Comparison of ENCODE assay signal across 23 cellular contexts in genomic region chr16:55057866-55058265, GRCh38.
DNase-seq lines count a peak whose midpoint lies in the region; ATAC-seq, FAIRE-seq and TF ChIP-seq lines count a peak whose summit lies in the region.
"Had no signal": no experiment of that assay in that cellular context is flagged by ENCODE, and none has a peak within 500 bp of the region (broad histone marks: within the 10 kb centered on the region; RNA-seq: fewer than 3 reads in every experiment).

No MANE protein-coding gene starts in this region.

- no peak overlapping the region for H3K9ac ChIP-seq in neural progenitor cell
- H3K9ac ChIP-seq: BLaER1 treated with 17β-estradiol and CSF1 and Interleukin-3, amounts not matched to agents 10 nM and 100 nM had no signal

- FAIRE-seq in frontal cortex (lab: Jason Lieb, UNC): no peak
- FAIRE-seq: A204.1, D721Med, GM12891, GM18507 had no signal

- no peak for ATAC-seq in heart left ventricle

- WGBS in heart left ventricle, 4 donors: 76 to 92% (median 87%) methylated on average over 6 of the region's 6 CpGs
- WGBS in sigmoid colon, 2 donors: 81 to 86% methylated on average over 6 of the region's 6 CpGs

- H3K4me1 ChIP-seq in heart left ventricle (peaks cover 0 to 11% (median 5%) of the 10 kb centered on the region in 12 donors), neural progenitor cell (peaks cover 10% of the 10 kb centered on the region), sigmoid colon (peaks cover 0 to 9% (median 0%) of the 10 kb centered on the region in 4 donors)

- H3K4me3 Mint-ChIP-seq in neural progenitor cell: no peak overlapping the region
- H3K4me3 Mint-ChIP-seq: B cell; CD4-positive, alpha-beta T cell; CD8-positive, alpha-beta memory T cell had no signal

- H3K27ac ChIP-seq in heart left ventricle (no peak overlapping the region), neural progenitor cell (no peak overlapping the region), sigmoid colon (no peak overlapping the region)
- H3K27ac ChIP-seq: 22Rv1; BLaER1 treated with 17β-estradiol and CSF1 and Interleukin-3, amounts not matched to agents 10 nM and 100 nM had no signal

- H3K4me3 ChIP-seq in heart left ventricle (no peak overlapping the region), neural progenitor cell (no peak overlapping the region), sigmoid colon (no peak overlapping the region)
- H3K4me3 ChIP-seq: BLaER1 treated with 17β-estradiol and CSF1 and Interleukin-3, amounts not matched to agents 10 nM and 100 nM had no signal

- H3K27me3 ChIP-seq in heart left ventricle (peaks cover 0 to 41% (median 14%) of the 10 kb centered on the region in 9 donors), neural progenitor cell (peaks cover 39% of the 10 kb centered on the region), sigmoid colon (peaks cover 0 to 59% (median 16%) of the 10 kb centered on the region in 3 donors)

- H3K36me3 ChIP-seq in heart left ventricle (no peaks in the 10 kb centered on the region), neural progenitor cell (no peaks in the 10 kb centered on the region), sigmoid colon (no peaks in the 10 kb centered on the region)
- H3K36me3 ChIP-seq: BLaER1 treated with 17β-estradiol and CSF1 and Interleukin-3, amounts not matched to agents 10 nM and 100 nM had no signal

- no peaks in the 10 kb centered on the region for H4K20me1 ChIP-seq in neural progenitor cell (ENCODE audit: low read depth)
- H4K20me1 ChIP-seq: BLaER1 treated with 17β-estradiol and CSF1 and Interleukin-3, amounts not matched to agents 10 nM and 100 nM had no signal

- TF ChIP-seq EP300 in sigmoid colon (IDR thresholded peaks at IDR 0.05): no peak

- peaks cover 7% of the 10 kb centered on the region for H3F3A ChIP-seq in neural progenitor cell (ENCODE audit: low read depth)

- H3K79me2 ChIP-seq in neural progenitor cell (ENCODE audit: low read depth): no peaks in the 10 kb centered on the region

- H3K27me3 Mint-ChIP-seq in neural progenitor cell (ENCODE audit: insufficient read depth, low read depth): peaks cover 11% of the 10 kb centered on the region

- TF ChIP-seq CTCF in heart left ventricle (IDR thresholded peaks at IDR 0.05) (no peak), neural progenitor cell (IDR thresholded peaks at IDR 0.05) (no peak), sigmoid colon (IDR thresholded peaks at IDR 0.05) (no peak)

- intact Hi-C loops in cardiac septum (cut with DNase I) (no loop called here), heart left ventricle (cut with DNase I) (no loop called here), sigmoid colon (cut with DNase I) (no loop called here)

- peaks cover 14% of the 10 kb centered on the region for H3K4me1 Mint-ChIP-seq in neural progenitor cell
- H3K4me1 Mint-ChIP-seq: CD14-positive monocyte had no signal

- no peak overlapping the region for H2AFZ ChIP-seq in neural progenitor cell (replicated peaks)

- H3K36me3 Mint-ChIP-seq in neural progenitor cell: no peaks in the 10 kb centered on the region
- H3K36me3 Mint-ChIP-seq: CD14-positive monocyte; CD8-positive, alpha-beta memory T cell had no signal

- peak overlapping the region; percentile 59 for H3K27ac Mint-ChIP-seq in neural progenitor cell
- H3K27ac Mint-ChIP-seq: B cell; CD14-positive monocyte; CD4-positive, alpha-beta T cell; CD8-positive, alpha-beta memory T cell had no signal

- no peaks in the 10 kb centered on the region for H3K9me3 Mint-ChIP-seq in neural progenitor cell
- H3K9me3 Mint-ChIP-seq: CD4-positive, alpha-beta T cell had no signal

- peaks cover 0 to 6% (median 0%) of the 10 kb centered on the region in 12 donors for H3K9me3 ChIP-seq in heart left ventricle
- H3K9me3 ChIP-seq in neural progenitor cell (ENCODE audit: low read depth): no peaks in the 10 kb centered on the region
- no peaks in the 10 kb centered on the region for H3K9me3 ChIP-seq in sigmoid colon

- no peak for TF ChIP-seq POLR2A in heart left ventricle (IDR thresholded peaks at IDR 0.05)
- TF ChIP-seq POLR2A in sigmoid colon (IDR thresholded peaks at IDR 0.05): no peak

- peak; percentile 53 for DNase-seq in cardiac septum (ENCODE audit: low spot score)
- DNase-seq in heart left ventricle: no peak
- no peak for DNase-seq in neural progenitor cell (ENCODE audit: low spot score)
- DNase-seq in sigmoid colon: peak; percentile 32
- DNase-seq in frontal cortex (ENCODE audit: low spot score in 2 of 2): no peak
- no peak for DNase-seq in NCI-H510A treated with DMSO at 0.1 percent for 48 hours (lab: John Stamatoyannopoulos, UW)
- DNase-seq in amniotic stem cell (lab: John Stamatoyannopoulos, UW): no peak
- DNase-seq in DMS53 treated with DMSO at 0.1 percent for 48 hours (lab: John Stamatoyannopoulos, UW; ENCODE audit: unreplicated experiment): no peak
- DNase-seq: CD4-positive, alpha-beta T cell; CD8-positive, alpha-beta memory T cell; DMS 273 treated with DMSO at 0.1 percent for 48 hours; DMS79 treated with DMSO at 0.1 percent for 48 hours; GF-D8; GOT3; HCEC 1CT had no signal

- no peak overlapping the region for H3K4me2 ChIP-seq in neural progenitor cell
- H3K4me2 ChIP-seq: BLaER1 treated with 17β-estradiol and CSF1 and Interleukin-3, amounts not matched to agents 10 nM and 100 nM had no signal

Comparison
In these comparisons a context has a peak if more than half of its experiments do, and no peak if none do; other contexts are left out.
1. DNase-seq: peak in cardiac septum (single experiment) and sigmoid colon (single experiment); none in heart left ventricle (0 of 5), neural progenitor cell (single experiment), frontal cortex (0 of 2), NCI-H510A treated with DMSO at 0.1 percent for 48 hours (single experiment), amniotic stem cell (single experiment) and DMS53 treated with DMSO at 0.1 percent for 48 hours (single experiment).